Comparison of ENCODE assay signal across 1 cellular context in genomic region chr17:12231027-12231682, GRCh38.
TF ChIP-seq lines count a peak whose summit lies in the region.

No MANE protein-coding gene starts in this region.

TF ChIP-seq in IMR-90, 13 proteins besides CTCF, POLR2A, EP300 and RAD21 (continued from another document):
- TF ChIP-seq CEBPB (IDR thresholded peaks at IDR 0.05; ENCODE audit: low read depth, low read length): peak; percentile 61
